Comparison of ENCODE assay signal across 28 cellular contexts in genomic region chr1:94119796-94120590, GRCh38. TPM values are rescaled to one million over a fixed set of nuclear protein-coding genes. Genes with fewer than 3 reads are reported as not detected.
DNase-seq lines count a peak whose midpoint lies in the region; ATAC-seq, FAIRE-seq and TF ChIP-seq lines count a peak whose summit lies in the region.
"Had no signal": no experiment of that assay in that cellular context is flagged by ENCODE, and none has a peak within 500 bp of the region (broad histone marks: within the 10 kb centered on the region; RNA-seq: fewer than 3 reads in every experiment).

No MANE protein-coding gene starts in this region.

- no peak for FAIRE-seq in frontal cortex (lab: Jason Lieb, UNC)
- FAIRE-seq: GM18507, HTR-8/SVneo had no signal

- no peaks in the 10 kb centered on the region for H3K36me3 ChIP-seq in psoas muscle (ENCODE audit: insufficient read depth in 1 of 2, low read depth in 1 of 2)
- H3K36me3 ChIP-seq: BE2C, left ventricle myocardium inferior, upper lobe of right lung had no signal

- no peaks in the 10 kb centered on the region for H3K9me3 Mint-ChIP-seq in osteocyte (ENCODE audit: unreplicated experiment)
- H3K9me3 Mint-ChIP-seq in glutamatergic neuron (ENCODE audit: unreplicated experiment) = no peaks in the 10 kb centered on the region
- H3K9me3 Mint-ChIP-seq: immature natural killer cell, natural killer cell had no signal

- peak; percentile 2 for DNase-seq in GM13976 (ENCODE audit: low spot score)
- DNase-seq in NCI-H82 (lab: John Stamatoyannopoulos, UW) = peak; percentile 72
- DNase-seq in fibroblast of pulmonary artery (ENCODE audit: low read depth) = peak; percentile 44
- DNase-seq in osteocyte (ENCODE audit: extremely low spot score, unreplicated experiment) = peak; percentile 21
- DNase-seq in frontal cortex (ENCODE audit: low spot score in 2 of 2) = no peak
- no peak for DNase-seq in activated CD4-positive, alpha-beta T cell treated with anti-CD3 and anti-CD28 coated beads, Interleukin-2, amount 50 U/mL, for 48 hours
- DNase-seq in psoas muscle = no peak
- no peak for DNase-seq in glutamatergic neuron
- DNase-seq: activated CD8-positive, alpha-beta T cell treated with anti-CD3 and anti-CD28 coated beads, Interleukin-2, amount 10 ng/mL, durations not matched to agents 7 days and 5 days; activated effector memory CD4-positive, alpha-beta T cell treated with anti-CD3 and anti-CD28 coated beads, Interleukin-2, amount 50 U/mL, for 16 hours; activated T-cell treated with anti-CD3 and anti-CD28 coated beads for 4 hours; BE2C; body of pancreas; effector CD4-positive, alpha-beta T cell; GF-D8; immature natural killer cell; left ventricle myocardium inferior; natural killer cell; NCI-H1092; NCI-H1930; posterior cingulate gyrus; stimulated activated CD4-positive, alpha-beta T cell treated with anti-CD3 and anti-CD28 coated beads, Interleukin-2, amount 100 ng/mL, for 24 hours; T-helper 9 cell; upper lobe of right lung had no signal

- TF ChIP-seq CTCF in GM13976 (IDR thresholded peaks at IDR 0.05; ENCODE audit: borderline replicate concordance, control extremely low read depth, extremely low read depth, insufficient read depth, missing control alignments) = no peak
- no peak for TF ChIP-seq CTCF in fibroblast of pulmonary artery (IDR thresholded peaks at IDR 0.05; ENCODE audit: low read length, missing control alignments)
- TF ChIP-seq CTCF in osteocyte (IDR thresholded peaks at IDR 0.05) = no peak
- no peak for TF ChIP-seq CTCF in psoas muscle (IDR thresholded peaks at IDR 0.05)
- no peak for TF ChIP-seq CTCF in glutamatergic neuron (IDR thresholded peaks at IDR 0.05; ENCODE audit: partially characterized antibody, unreplicated experiment)

- H3K4me3 ChIP-seq in fibroblast of pulmonary artery (replicated peaks; ENCODE audit: low read depth, low read length) = no peak overlapping the region
- no peak overlapping the region for H3K4me3 ChIP-seq in psoas muscle
- H3K4me3 ChIP-seq: body of pancreas, left ventricle myocardium inferior, skin epidermis, upper lobe of right lung had no signal

- intact Hi-C loops in psoas muscle (cut with DNase I) = no loop called here

- H3K27ac Mint-ChIP-seq in osteocyte (ENCODE audit: unreplicated experiment) (peak overlapping the region; percentile 52), glutamatergic neuron (ENCODE audit: unreplicated experiment) (no peak overlapping the region)
- H3K27ac Mint-ChIP-seq: activated CD8-positive, alpha-beta T cell treated with anti-CD3 and anti-CD28 coated beads, Interleukin-2, amount 10 ng/mL, durations not matched to agents 7 days and 5 days; immature natural killer cell; natural killer cell had no signal

- no peak for ATAC-seq in psoas muscle
- ATAC-seq: activated CD8-positive, alpha-beta T cell treated with anti-CD3 and anti-CD28 coated beads, Interleukin-2, amount 10 ng/mL, durations not matched to agents 7 days and 5 days; body of pancreas; natural killer cell; upper lobe of right lung had no signal

- no peaks in the 10 kb centered on the region for H3K9me3 ChIP-seq in psoas muscle
- H3K9me3 ChIP-seq: BE2C, body of pancreas, left ventricle myocardium inferior, upper lobe of right lung had no signal

- H3K4me3 Mint-ChIP-seq in osteocyte (ENCODE audit: unreplicated experiment) = no peak overlapping the region
- H3K4me3 Mint-ChIP-seq in glutamatergic neuron (ENCODE audit: unreplicated experiment) = no peak overlapping the region
- H3K4me3 Mint-ChIP-seq: activated CD8-positive, alpha-beta T cell treated with anti-CD3 and anti-CD28 coated beads, Interleukin-2, amount 10 ng/mL, durations not matched to agents 7 days and 5 days; immature natural killer cell; natural killer cell had no signal

- H3K36me3 Mint-ChIP-seq in osteocyte (ENCODE audit: unreplicated experiment) = peaks cover 2% of the 10 kb centered on the region
- H3K36me3 Mint-ChIP-seq in glutamatergic neuron (ENCODE audit: unreplicated experiment) = no peaks in the 10 kb centered on the region
- H3K36me3 Mint-ChIP-seq: immature natural killer cell, natural killer cell had no signal

- H3K4me1 Mint-ChIP-seq in osteocyte (ENCODE audit: unreplicated experiment) (peaks cover 53% of the 10 kb centered on the region), glutamatergic neuron (ENCODE audit: low read depth, unreplicated experiment) (peaks cover 10% of the 10 kb centered on the region)
- H3K4me1 Mint-ChIP-seq: immature natural killer cell, natural killer cell had no signal

- no peak overlapping the region for H3K27ac ChIP-seq in psoas muscle
- H3K27ac ChIP-seq: body of pancreas, left ventricle myocardium inferior, skin epidermis, upper lobe of right lung had no signal

- in situ Hi-C loops in GM13976 (cut with MboI; ENCODE audit: low sequenced_read_pairs, unreplicated experiment) = no loop called here

- no peaks in the 10 kb centered on the region for H3K27me3 ChIP-seq in psoas muscle (ENCODE audit: insufficient read depth in 3 of 3, low read length in 2 of 3)
- H3K27me3 ChIP-seq: BE2C, body of pancreas, upper lobe of right lung had no signal

- no peaks in the 10 kb centered on the region for H3K27me3 Mint-ChIP-seq in osteocyte (ENCODE audit: unreplicated experiment)
- peaks cover 4% of the 10 kb centered on the region for H3K27me3 Mint-ChIP-seq in glutamatergic neuron (ENCODE audit: unreplicated experiment)

- H3K4me1 ChIP-seq in psoas muscle = no peaks in the 10 kb centered on the region
- H3K4me1 ChIP-seq: body of pancreas, upper lobe of right lung had no signal

- WGBS in psoas muscle, 3 donors = 88 to 92% (median 92%) methylated on average over 12 of the region's 12 CpGs

RNA-seq across cellular contexts. Expression of gene ABCA4, which starts 1.0 kb away (rescaled TPM):
- total RNA-seq in osteocyte = 6.0 and 6.6 TPM in 2 replicates
- 0.82 TPM for total RNA-seq in frontal cortex
- total RNA-seq in psoas muscle = under 1 TPM in 3 of 4 donors, not detected in 1; 0.09 to 0.32 (median 0.23) TPM
- under 1 TPM in 2 of 3 donors, not detected in 1; 0.03 to 0.04 TPM for polyA plus RNA-seq in psoas muscle
- 0.61 TPM for total RNA-seq in glutamatergic neuron (ENCODE audit: unreplicated experiment)
- total RNA-seq: activated CD8-positive, alpha-beta T cell treated with anti-CD3 and anti-CD28 coated beads, Interleukin-2, amount 10 ng/mL, durations not matched to agents 7 days and 5 days; epithelial cell of proximal tubule had no signal

Comparison
In these comparisons a context has a peak if more than half of its experiments do, and no peak if none do; other contexts are left out.
1. DNase-seq: peak in GM13976 (single experiment), NCI-H82 (single experiment), fibroblast of pulmonary artery (single experiment) and osteocyte (single experiment); none in frontal cortex (0 of 2), activated CD4-positive, alpha-beta T cell treated with anti-CD3 and anti-CD28 coated beads, Interleukin-2, amount 50 U/mL, for 48 hours (0 of 2), psoas muscle (0 of 2) and glutamatergic neuron (single experiment).